ENCODE assay signal across 26 cellular contexts in genomic region chr20:32215147-32215546, GRCh38.
"Had no signal": no experiment of that assay in that cellular context is flagged by ENCODE, and none has a peak within 500 bp of the region (broad histone marks: within the 10 kb centered on the region; RNA-seq: fewer than 3 reads in every experiment).

No MANE protein-coding gene starts in this region.

- H3K27me3 Mint-ChIP-seq: naive B cell; progenitor cell of endocrine pancreas; stimulated activated naive B cell treated with anti-CD40 and anti-IgM and Interleukin-4, amounts not matched to agents 10 μg/mL and 1 μg/mL and 100 μg/mL, for 72 hours had no signal

- H3K36me3 ChIP-seq: ovary had no signal

- ATAC-seq: left colon; left lung; lower lobe of right lung; natural killer cell; right cardiac atrium; stimulated activated naive B cell treated with anti-CD40 and anti-IgM and Interleukin-4, amounts not matched to agents 10 μg/mL and 1 μg/mL and 100 μg/mL, for 72 hours; stimulated activated naive CD8-positive, alpha-beta T cell treated with anti-CD3 and anti-CD28 coated beads, Interleukin-15, Interleukin-2, amounts not matched to agents 100 U/mL and 50 U/mL, for 24 hours; upper lobe of right lung had no signal

- H3K27me3 ChIP-seq: left lung, ovary, sigmoid colon, spleen, stomach, testis, thyroid gland, upper lobe of right lung had no signal

- H3K4me3 ChIP-seq: left lung, lower lobe of right lung, ovary, sigmoid colon, spleen, stomach, testis, thyroid gland, upper lobe of right lung had no signal

- H3K27ac ChIP-seq: left lung, lower lobe of right lung, ovary, sigmoid colon, spleen, stomach, testis, thyroid gland, upper lobe of right lung had no signal

- H3K27ac Mint-ChIP-seq: immature natural killer cell, natural killer cell, progenitor cell of endocrine pancreas had no signal

- H3K9me3 ChIP-seq: left lung, lower lobe of right lung, ovary, sigmoid colon, spleen, stomach, testis, thyroid gland, upper lobe of right lung had no signal

- H3K4me1 ChIP-seq: lower lobe of right lung, sigmoid colon, testis, upper lobe of right lung had no signal

- H3K9me3 Mint-ChIP-seq: immature natural killer cell; naive B cell; natural killer cell; stimulated activated naive B cell treated with anti-CD40 and anti-IgM and Interleukin-4, amounts not matched to agents 10 μg/mL and 1 μg/mL and 100 μg/mL, for 72 hours had no signal

- DNase-seq: hypothalamus; immature natural killer cell; kidney; left colon; left lung; lower lobe of right lung; mammary epithelial cell; mesenchymal stem cell; naive B cell; natural killer cell; ovary; right cardiac atrium; sigmoid colon; small intestine; spleen; stimulated activated CD4-positive, alpha-beta T cell treated with anti-CD3 and anti-CD28 coated beads, Interleukin-2, amount 100 ng/mL, for 48 hours; stimulated activated CD4-positive, alpha-beta T cell treated with anti-CD3 and anti-CD28 coated beads, Interleukin-4, amount 100 ng/mL, for 4 hours; stimulated activated CD8-positive, alpha-beta memory T cell treated with anti-CD3 and anti-CD28 coated beads, Interleukin-4, amount 100 ng/mL, for 48 hours; stimulated activated naive B cell treated with anti-CD40 and anti-IgM and Interleukin-4, amounts not matched to agents 10 μg/mL and 1 μg/mL and 100 μg/mL, for 72 hours; stimulated activated naive CD8-positive, alpha-beta T cell treated with anti-CD3 and anti-CD28 coated beads, Interleukin-15, Interleukin-2, amounts not matched to agents 100 U/mL and 50 U/mL, for 24 hours; stomach; testis; thyroid gland; trophoblast cell; upper lobe of right lung had no signal

- H3K4me3 Mint-ChIP-seq: immature natural killer cell; natural killer cell; stimulated activated naive B cell treated with anti-CD40 and anti-IgM and Interleukin-4, amounts not matched to agents 10 μg/mL and 1 μg/mL and 100 μg/mL, for 72 hours had no signal
